ENCODE assay signal across 9 cellular contexts in the genomic region with DNA sequence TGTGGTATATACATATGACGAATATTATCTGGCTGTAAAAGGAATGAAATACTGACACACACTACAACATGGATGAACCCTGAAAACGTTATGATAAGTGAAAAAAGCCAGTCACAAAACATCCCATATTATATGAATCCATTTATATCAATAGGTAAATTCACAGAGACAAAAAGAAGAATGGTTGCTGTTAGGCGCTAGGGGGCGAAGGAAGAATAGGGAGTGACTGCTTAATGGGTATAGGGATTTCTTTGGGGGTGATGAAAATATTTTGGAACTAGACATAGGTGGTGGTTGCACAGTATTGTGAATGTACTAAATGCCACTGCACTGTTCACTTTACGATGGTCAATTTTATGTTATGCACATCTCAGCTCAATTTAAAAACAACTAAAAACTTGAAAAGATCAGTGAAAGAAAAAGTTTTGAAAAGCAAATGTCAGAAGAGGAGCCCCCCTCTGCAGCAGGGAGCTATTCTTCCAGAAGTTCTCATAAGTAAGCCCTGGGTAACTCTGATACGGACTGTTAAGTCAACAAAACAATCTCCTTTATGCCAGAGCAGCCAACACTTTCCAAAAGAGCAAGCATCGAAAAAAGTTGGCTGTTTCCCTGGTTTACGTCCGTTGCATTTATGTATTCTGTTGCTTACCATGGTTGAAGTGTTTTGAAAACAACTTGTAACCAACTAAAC.
A peak's percentile ranks its signal among the peaks of the same experiment; 100 is the strongest.
DNase-seq lines count a peak whose midpoint lies in the region; ATAC-seq, FAIRE-seq and TF ChIP-seq lines count a peak whose summit lies in the region.
"Had no signal": no experiment of that assay in that cellular context is flagged by ENCODE, and none has a peak within 500 bp of the region (broad histone marks: within the 10 kb centered on the region; RNA-seq: fewer than 3 reads in every experiment).

No MANE protein-coding gene starts in this region.

- H3K27ac ChIP-seq in A549: no peak overlapping the region
- peak overlapping the region; percentile 24 for H3K27ac ChIP-seq in angular gyrus (ENCODE audit: low read depth, low read length)
- H3K27ac ChIP-seq in muscle layer of colon (ENCODE audit: low read depth, low read length): peak overlapping the region; percentile 17

- WGBS in A549 (ENCODE audit: missing lambda C conversion rate): 79% methylated on average over 9 of the region's 9 CpGs

- ATAC-seq in A549: no peak
- peak; percentile 45 for ATAC-seq in GM19395 (IDR thresholded peaks at IDR 0.05; ENCODE audit: unreplicated experiment)
- ATAC-seq in GM18511 (IDR thresholded peaks at IDR 0.05; ENCODE audit: unreplicated experiment): no peak

- POLR2A ChIA-PET in A549 (lab: Yijun Ruan, JAX): no interaction called here

- H3K4me1 ChIP-seq in A549 (peaks cover 7% of the 10 kb centered on the region; the same call in 1 of the 3 replicates), muscle layer of colon (ENCODE audit: insufficient read depth, low read length) (no peaks in the 10 kb centered on the region)

- H3K9ac ChIP-seq in muscle layer of colon (ENCODE audit: low read length): no peak overlapping the region

- no peak for TF ChIP-seq EP300 in A549 (IDR thresholded peaks at IDR 0.05)

- no peak for TF ChIP-seq POLR2A in A549 (IDR thresholded peaks at IDR 0.05; ENCODE audit: low read length)

- H3K4me2 ChIP-seq in A549: no peak overlapping the region

- peaks cover 0 to 7% of the 10 kb centered on the region in 2 donors for H3K27me3 ChIP-seq in muscle layer of colon (ENCODE audit: control insufficient read depth in 1 of 2, insufficient read depth in 2 of 2, low read length in 2 of 2)

- DNase-seq in A549 (ENCODE audit: low read depth in 1 of 2, low spot score in 1 of 2) (no peak), NCI-H446 treated with DMSO at 0.1 percent for 48 hours (lab: John Stamatoyannopoulos, UW) (no peak), NCI-H526 (lab: John Stamatoyannopoulos, UW) (no peak), activated gamma-delta T cell (lab: John Stamatoyannopoulos, UW) (no peak)
- DNase-seq: NCI-H1092 had no signal

- H3K36me3 ChIP-seq in muscle layer of colon (ENCODE audit: insufficient read depth, low read length): no peaks in the 10 kb centered on the region

- peak; percentile 54 for FAIRE-seq in A549 (lab: Jason Lieb, UNC)

- H3K9me3 ChIP-seq in A549 (no peaks in the 10 kb centered on the region), muscle layer of colon (ENCODE audit: low read length) (no peaks in the 10 kb centered on the region)

- TF ChIP-seq CTCF in A549 (IDR thresholded peaks at IDR 0.05): no peak

- no peak overlapping the region for H3K4me3 ChIP-seq in A549
- peak overlapping the region in 1 of 2 donors; percentile 17 for H3K4me3 ChIP-seq in muscle layer of colon (ENCODE audit: low read depth in 1 of 2, low read length in 2 of 2)

- CTCF ChIA-PET in A549 (lab: Yijun Ruan, JAX): interaction anchor here (0.6 kb wide), 1 partner anchor 288 kb away, joined by 3 read pairs; no protein-coding TSS in a partner anchor

- TF ChIP-seq RAD21 in A549 (conservative IDR thresholded peaks at IDR 0.05 in 1 of 2, IDR thresholded peaks at IDR 0.05 in 1 of 2): no peak

TF ChIP-seq in A549, 52 proteins besides CTCF, POLR2A, EP300 and RAD21:
- TF ChIP-seq TP53 (CRISPR knock-in tag; IDR thresholded peaks at IDR 0.05): no peak
- TF ChIP-seq ZSCAN20 (CRISPR knock-in tag; IDR thresholded peaks at IDR 0.05): no peak
- TF ChIP-seq SREBF2 (IDR thresholded peaks at IDR 0.05): no peak
- no peak for TF ChIP-seq RNF2 (IDR thresholded peaks at IDR 0.05; ENCODE audit: borderline replicate concordance, low read depth)
- TF ChIP-seq FOXS1 (CRISPR knock-in tag; IDR thresholded peaks at IDR 0.05): no peak
- TF ChIP-seq HDAC2 (IDR thresholded peaks at IDR 0.05): no peak

Comparison
In these comparisons a context has a peak if more than half of its experiments do, and no peak if none do; other contexts are left out.
1. H3K27ac ChIP-seq: peak in angular gyrus (single experiment) and muscle layer of colon (single experiment); none in A549 (0 of 2).